21 cellular contexts compared by ENCODE assay signal in genomic region chr2:233271693-233272092, GRCh38. TPM values are rescaled to one million over a fixed set of nuclear protein-coding genes. Genes with fewer than 3 reads are reported as not detected.
DNase-seq lines count a peak whose midpoint lies in the region; ATAC-seq and TF ChIP-seq lines count a peak whose summit lies in the region.
"Had no signal": no experiment of that assay in that cellular context is flagged by ENCODE, and none has a peak within 500 bp of the region (broad histone marks: within the 10 kb centered on the region; RNA-seq: fewer than 3 reads in every experiment).

No MANE protein-coding gene starts in this region.

- no peak for TF ChIP-seq CTCF in thyroid gland (IDR thresholded peaks at IDR 0.05)

- peaks cover 61% of the 10 kb centered on the region for H3K4me1 Mint-ChIP-seq in stimulated activated naive CD8-positive, alpha-beta T cell treated with anti-CD3 and anti-CD28 coated beads, Interleukin-15, Interleukin-2, amounts not matched to agents 100 ng/mL and 50 ng/mL, for 24 hours (ENCODE audit: low read depth)
- peaks cover 72% of the 10 kb centered on the region for H3K4me1 Mint-ChIP-seq in activated T-helper 1 cell treated with anti-CD3 and anti-CD28 coated beads, Interleukin-12 subunit alpha, Interleukin-12 subunit beta, Interleukin-2, Interleukin-4 antibody, amounts not matched to agents 30 ng/mL and 10 ng/mL and 1 ng/mL, durations not matched to agents 14 hours and 24 hours and 36 hours (ENCODE audit: low read depth)

- 83 to 90% methylated on average over 2 of the region's 2 CpGs for WGBS in thyroid gland, 2 donors

- TF ChIP-seq POLR2A in thyroid gland (IDR thresholded peaks at IDR 0.05), result no peak

- peaks cover 45 to 49% of the 10 kb centered on the region in 2 donors for H3K36me3 ChIP-seq in thyroid gland

- intact Hi-C loops in activated T-helper 1 cell treated with anti-CD3 and anti-CD28 coated beads, Interleukin-12 subunit alpha, Interleukin-12 subunit beta, Interleukin-2, Interleukin-4 antibody, amounts not matched to agents 30 ng/mL and 10 ng/mL and 1 ng/mL, durations not matched to agents 14 hours and 24 hours and 36 hours (cut with micrococcal nuclease), result loop anchor here (1.0 kb wide), 1 partner anchor 172 kb away; no protein-coding TSS in a partner anchor
- intact Hi-C loops in thyroid gland (cut with DNase I), result loop anchor here (10.0 kb wide), 1 partner anchor 173 kb away; no protein-coding TSS in a partner anchor

- peak overlapping the region; percentile 26 for H3K27ac Mint-ChIP-seq in stimulated activated naive CD8-positive, alpha-beta T cell treated with anti-CD3 and anti-CD28 coated beads, Interleukin-15, Interleukin-2, amounts not matched to agents 100 ng/mL and 50 ng/mL, for 24 hours
- peak overlapping the region; percentile 43 for H3K27ac Mint-ChIP-seq in activated T-helper 1 cell treated with anti-CD3 and anti-CD28 coated beads, Interleukin-12 subunit alpha, Interleukin-12 subunit beta, Interleukin-2, Interleukin-4 antibody, amounts not matched to agents 30 ng/mL and 10 ng/mL and 1 ng/mL, durations not matched to agents 14 hours and 24 hours and 36 hours

- no peak overlapping the region for H3K4me3 Mint-ChIP-seq in stimulated activated naive CD8-positive, alpha-beta T cell treated with anti-CD3 and anti-CD28 coated beads, Interleukin-15, Interleukin-2, amounts not matched to agents 100 ng/mL and 50 ng/mL, for 24 hours
- no peak overlapping the region for H3K4me3 Mint-ChIP-seq in activated T-helper 1 cell treated with anti-CD3 and anti-CD28 coated beads, Interleukin-12 subunit alpha, Interleukin-12 subunit beta, Interleukin-2, Interleukin-4 antibody, amounts not matched to agents 30 ng/mL and 10 ng/mL and 1 ng/mL, durations not matched to agents 14 hours and 24 hours and 36 hours

- no peak for DNase-seq in stimulated activated naive CD8-positive, alpha-beta T cell treated with anti-CD3 and anti-CD28 coated beads, Interleukin-15, Interleukin-2, amounts not matched to agents 100 U/mL and 50 U/mL, for 24 hours
- DNase-seq in activated T-helper 1 cell treated with anti-CD3 and anti-CD28 coated beads, Interleukin-12 subunit alpha, Interleukin-12 subunit beta, Interleukin-2, Interleukin-4 antibody, amounts not matched to agents 30 ng/mL and 10 ng/mL and 1 ng/mL, durations not matched to agents 14 hours and 24 hours and 36 hours (ENCODE audit: low spot score), result no peak
- DNase-seq in left lobe of liver (ENCODE audit: low spot score) (no peak), thyroid gland (no peak), NCI-H2227 treated with DMSO at 0.1 percent for 48 hours (lab: John Stamatoyannopoulos, UW) (no peak)
- DNase-seq in activated CD4-positive, CD25-positive, alpha-beta regulatory T cell treated with anti-CD3 and anti-CD28 coated beads, Interleukin-2, amount 50 U/mL, for 72 hours, result no peak
- DNase-seq: AML-193; amniotic stem cell; cerebellar nuclear complex; head of caudate nucleus; IMR-90; NCI-H187 treated with DMSO at 0.1 percent for 48 hours; NCI-H446; stimulated activated CD4-positive, alpha-beta T cell treated with anti-CD3 and anti-CD28 coated beads, Interleukin-4, amount 100 ng/mL, for 1 hour had no signal

- no peaks in the 10 kb centered on the region for H3K9me3 Mint-ChIP-seq in stimulated activated naive CD8-positive, alpha-beta T cell treated with anti-CD3 and anti-CD28 coated beads, Interleukin-15, Interleukin-2, amounts not matched to agents 100 ng/mL and 50 ng/mL, for 24 hours
- H3K9me3 Mint-ChIP-seq in activated T-helper 1 cell treated with anti-CD3 and anti-CD28 coated beads, Interleukin-12 subunit alpha, Interleukin-12 subunit beta, Interleukin-2, Interleukin-4 antibody, amounts not matched to agents 30 ng/mL and 10 ng/mL and 1 ng/mL, durations not matched to agents 14 hours and 24 hours and 36 hours, result no peaks in the 10 kb centered on the region

- H3K4me3 ChIP-seq in thyroid gland (replicated peaks in 1 of 3), result no peak overlapping the region

- ATAC-seq in stimulated activated naive CD8-positive, alpha-beta T cell treated with anti-CD3 and anti-CD28 coated beads, Interleukin-15, Interleukin-2, amounts not matched to agents 100 U/mL and 50 U/mL, for 24 hours, result no peak
- ATAC-seq in left lobe of liver (peak; percentile 75), HG02973 (IDR thresholded peaks at IDR 0.05; ENCODE audit: unreplicated experiment) (no peak)

- peak overlapping the region; percentile 44 to 66 (median 46) for H3K27ac ChIP-seq in thyroid gland

- H3K9me3 ChIP-seq in thyroid gland, result no peaks in the 10 kb centered on the region

- no peaks in the 10 kb centered on the region for H3K27me3 Mint-ChIP-seq in stimulated activated naive CD8-positive, alpha-beta T cell treated with anti-CD3 and anti-CD28 coated beads, Interleukin-15, Interleukin-2, amounts not matched to agents 100 ng/mL and 50 ng/mL, for 24 hours
- H3K27me3 Mint-ChIP-seq in activated T-helper 1 cell treated with anti-CD3 and anti-CD28 coated beads, Interleukin-12 subunit alpha, Interleukin-12 subunit beta, Interleukin-2, Interleukin-4 antibody, amounts not matched to agents 30 ng/mL and 10 ng/mL and 1 ng/mL, durations not matched to agents 14 hours and 24 hours and 36 hours (ENCODE audit: insufficient read depth), result no peaks in the 10 kb centered on the region

- peaks cover 19 to 30% of the 10 kb centered on the region in 2 donors for H3K4me1 ChIP-seq in thyroid gland

- H3K27me3 ChIP-seq in thyroid gland, result no peaks in the 10 kb centered on the region

- peaks cover 95% of the 10 kb centered on the region for H3K36me3 Mint-ChIP-seq in stimulated activated naive CD8-positive, alpha-beta T cell treated with anti-CD3 and anti-CD28 coated beads, Interleukin-15, Interleukin-2, amounts not matched to agents 100 ng/mL and 50 ng/mL, for 24 hours (ENCODE audit: low read depth)
- peaks cover 74% of the 10 kb centered on the region for H3K36me3 Mint-ChIP-seq in activated T-helper 1 cell treated with anti-CD3 and anti-CD28 coated beads, Interleukin-12 subunit alpha, Interleukin-12 subunit beta, Interleukin-2, Interleukin-4 antibody, amounts not matched to agents 30 ng/mL and 10 ng/mL and 1 ng/mL, durations not matched to agents 14 hours and 24 hours and 36 hours (ENCODE audit: low read depth)

RNA-seq across cellular contexts. Expression of gene ATG16L1, which starts 20.2 kb away (rescaled TPM):
- 42.4 and 42.7 TPM in 2 replicates for total RNA-seq in activated T-helper 1 cell treated with anti-CD3 and anti-CD28 coated beads, Interleukin-12 subunit alpha, Interleukin-12 subunit beta, Interleukin-2, Interleukin-4 antibody, amounts not matched to agents 30 ng/mL and 10 ng/mL and 1 ng/mL, durations not matched to agents 14 hours and 24 hours and 36 hours
- 19.2 TPM for total RNA-seq in left lobe of liver
- 100 to 1,000 TPM in 1 of 4 donors, 10 to 100 TPM in 3; 52.7 to 112 (median 78.9) TPM for total RNA-seq in thyroid gland

RNA-seq across cellular contexts. Expression of gene SAG, which starts 35.9 kb away (rescaled TPM):
- 0.08 and 0.32 TPM in 2 replicates for total RNA-seq in activated T-helper 1 cell treated with anti-CD3 and anti-CD28 coated beads, Interleukin-12 subunit alpha, Interleukin-12 subunit beta, Interleukin-2, Interleukin-4 antibody, amounts not matched to agents 30 ng/mL and 10 ng/mL and 1 ng/mL, durations not matched to agents 14 hours and 24 hours and 36 hours
- total RNA-seq in left lobe of liver (not detected), thyroid gland (under 1 TPM in 1 of 4 donors, not detected in 3; 0.21 TPM)
- total RNA-seq: H4; IMR-90; lung microvascular endothelial cell; skeletal muscle tissue; T-helper 1 cell treated with Interleukin-12 subunit alpha and Interleukin-12 subunit beta and Interleukin-4 antibody, amounts not matched to agents 30 ng/mL and 1 ng/mL, for 36 hours; temporal lobe had no signal
